In genomic region chr10:73981812-73982211, GRCh38 we compare ENCODE assay signal across 30 cellular contexts.
"Had no signal": no experiment of that assay in that cellular context is flagged by ENCODE, and none has a peak within 500 bp of the region (broad histone marks: within the 10 kb centered on the region; RNA-seq: fewer than 3 reads in every experiment).

No MANE protein-coding gene starts in this region.

- H3K4me3 Mint-ChIP-seq: naive thymus-derived CD8-positive, alpha-beta T cell; natural killer cell treated with Interleukin-12 subunit alpha and Interleukin-12 subunit beta and Interleukin-15 and Interleukin-18, amount 100 ng/mL, for 72 hours; nephron progenitor cell; neural crest cell; stimulated activated memory B cell treated with anti-CD40 and anti-IgM and Interleukin-4, amounts not matched to agents 10 μg/mL and 1 μg/mL and 100 μg/mL, for 72 hours; stimulated activated naive CD8-positive, alpha-beta T cell treated with anti-CD3 and anti-CD28 coated beads, Interleukin-15, amount 100 ng/mL, for 72 hours had no signal

- H3K9me3 ChIP-seq: neutrophil, pancreas, prostate gland, right lobe of liver, sigmoid colon, suprapubic skin, thoracic aorta, thyroid gland, tibial nerve, upper lobe of left lung, vagina had no signal

- H3K36me3 Mint-ChIP-seq: naive thymus-derived CD8-positive, alpha-beta T cell; natural killer cell treated with Interleukin-12 subunit alpha and Interleukin-12 subunit beta and Interleukin-15 and Interleukin-18, amount 100 ng/mL, for 72 hours; stimulated activated memory B cell treated with anti-CD40 and anti-IgM and Interleukin-4, amounts not matched to agents 10 μg/mL and 1 μg/mL and 100 μg/mL, for 72 hours had no signal

- H3K27ac Mint-ChIP-seq: naive thymus-derived CD8-positive, alpha-beta T cell; nephron progenitor cell; stimulated activated memory B cell treated with anti-CD40 and anti-IgM and Interleukin-4, amounts not matched to agents 10 μg/mL and 1 μg/mL and 100 μg/mL, for 72 hours; stimulated activated naive CD8-positive, alpha-beta T cell treated with anti-CD3 and anti-CD28 coated beads, Interleukin-15, amount 100 ng/mL, for 72 hours had no signal

- DNase-seq: naive thymus-derived CD8-positive, alpha-beta T cell; nephron progenitor cell; nucleus accumbens; pancreas; retina; right cardiac atrium; right lobe of liver; sigmoid colon; small intestine; stimulated activated CD4-positive, alpha-beta T cell treated with anti-CD3 and anti-CD28 coated beads, Interleukin-15, amount 100 ng/mL, for 24 hours; stimulated activated CD4-positive, alpha-beta T cell treated with anti-CD3 and anti-CD28 coated beads, Interleukin-2, amount 100 ng/mL, for 24 hours; stimulated activated CD4-positive, alpha-beta T cell treated with anti-CD3 and anti-CD28 coated beads, Interleukin-4, amount 100 ng/mL, for 1 hour; stimulated activated CD4-positive, alpha-beta T cell treated with anti-CD3 and anti-CD28 coated beads, Interleukin-4, amount 100 ng/mL, for 4 hours; stimulated activated CD8-positive, alpha-beta memory T cell treated with anti-CD3 and anti-CD28 coated beads, Interleukin-4, amount 100 ng/mL, for 48 hours; stimulated activated naive CD4-positive, alpha-beta T cell; stimulated activated naive CD8-positive, alpha-beta T cell treated with anti-CD3 and anti-CD28 coated beads, Interleukin-15, amount 100 ng/mL, for 72 hours; stimulated activated naive CD8-positive, alpha-beta T cell treated with anti-CD3 and anti-CD28 coated beads, Interleukin-15, Interleukin-2, amounts not matched to agents 100 U/mL and 50 U/mL, for 24 hours; substantia nigra; thyroid gland; trophoblast cell; upper lobe of left lung had no signal

- H3K36me3 ChIP-seq: neutrophil, pancreas, prostate gland, right lobe of liver, sigmoid colon, suprapubic skin, thoracic aorta, thyroid gland, tibial nerve, upper lobe of left lung, vagina had no signal

- H3K4me1 ChIP-seq: prostate gland, right lobe of liver, thyroid gland, vagina had no signal

- H3K9me3 Mint-ChIP-seq: naive thymus-derived CD8-positive, alpha-beta T cell; natural killer cell treated with Interleukin-12 subunit alpha and Interleukin-12 subunit beta and Interleukin-15 and Interleukin-18, amount 100 ng/mL, for 72 hours; nephron progenitor cell; neural crest cell; stimulated activated memory B cell treated with anti-CD40 and anti-IgM and Interleukin-4, amounts not matched to agents 10 μg/mL and 1 μg/mL and 100 μg/mL, for 72 hours; stimulated activated naive CD8-positive, alpha-beta T cell treated with anti-CD3 and anti-CD28 coated beads, Interleukin-15, amount 100 ng/mL, for 72 hours had no signal

- ATAC-seq: naive thymus-derived CD8-positive, alpha-beta T cell; natural killer cell treated with Interleukin-12 subunit alpha and Interleukin-12 subunit beta and Interleukin-15 and Interleukin-18, amount 100 ng/mL, for 72 hours; pancreas; right cardiac atrium; right lobe of liver; stimulated activated memory B cell treated with anti-CD40 and anti-IgM and Interleukin-4, amounts not matched to agents 10 μg/mL and 1 μg/mL and 100 μg/mL, for 72 hours; stimulated activated naive CD8-positive, alpha-beta T cell treated with anti-CD3 and anti-CD28 coated beads, Interleukin-15, amount 100 ng/mL, for 72 hours; stimulated activated naive CD8-positive, alpha-beta T cell treated with anti-CD3 and anti-CD28 coated beads, Interleukin-15, Interleukin-2, amounts not matched to agents 100 U/mL and 50 U/mL, for 24 hours had no signal

- H3K27me3 ChIP-seq: neutrophil, pancreas, right lobe of liver, sigmoid colon, suprapubic skin, thyroid gland, tibial nerve, upper lobe of left lung, vagina had no signal

- H3K4me1 Mint-ChIP-seq: stimulated activated naive CD8-positive, alpha-beta T cell treated with anti-CD3 and anti-CD28 coated beads, Interleukin-15, amount 100 ng/mL, for 72 hours had no signal

- H3K27me3 Mint-ChIP-seq: naive thymus-derived CD8-positive, alpha-beta T cell; natural killer cell treated with Interleukin-12 subunit alpha and Interleukin-12 subunit beta and Interleukin-15 and Interleukin-18, amount 100 ng/mL, for 72 hours; stimulated activated memory B cell treated with anti-CD40 and anti-IgM and Interleukin-4, amounts not matched to agents 10 μg/mL and 1 μg/mL and 100 μg/mL, for 72 hours; stimulated activated naive CD8-positive, alpha-beta T cell treated with anti-CD3 and anti-CD28 coated beads, Interleukin-15, amount 100 ng/mL, for 72 hours had no signal

- H3K4me3 ChIP-seq: pancreas, prostate gland, right lobe of liver, sigmoid colon, suprapubic skin, thoracic aorta, thyroid gland, tibial nerve, upper lobe of left lung, vagina had no signal

- H3K27ac ChIP-seq: prostate gland, right lobe of liver, sigmoid colon, suprapubic skin, thoracic aorta, thyroid gland, tibial nerve, upper lobe of left lung, vagina had no signal
